Comparison of ENCODE assay signal across 1 cellular context in the genomic region with DNA sequence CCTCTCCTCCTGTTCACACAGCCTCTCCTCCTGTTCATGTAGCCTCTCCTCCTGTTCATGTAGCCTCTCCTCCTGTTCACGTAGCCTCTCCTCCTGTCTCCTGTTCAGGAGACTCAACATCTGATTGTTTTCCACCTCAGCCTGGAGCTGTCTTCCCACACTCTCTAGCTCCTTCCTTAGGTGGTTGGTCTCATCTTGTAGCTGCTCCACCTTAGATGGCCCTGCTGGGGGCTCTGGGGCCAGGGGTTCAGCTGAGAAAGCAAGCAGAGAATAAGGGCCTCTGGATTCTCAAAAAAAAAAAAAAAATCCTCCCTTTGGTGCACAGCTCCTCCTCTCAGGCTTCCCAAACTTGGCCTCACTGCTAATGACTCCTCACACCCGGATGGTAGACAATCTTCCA. TPM values are rescaled to one million over a fixed set of nuclear protein-coding genes. Genes with fewer than 3 reads are reported as not detected.
"Had no signal": no experiment of that assay in that cellular context is flagged by ENCODE, and none has a peak within 500 bp of the region (broad histone marks: within the 10 kb centered on the region; RNA-seq: fewer than 3 reads in every experiment).

No MANE protein-coding gene starts in this region.

RNA-seq across cellular contexts. Expression of gene GOLGA6L10, which starts 4.1 kb away (rescaled TPM):
- total RNA-seq: HT-29 had no signal
